Comparison of ENCODE assay signal across 1 cellular context in the genomic region with DNA sequence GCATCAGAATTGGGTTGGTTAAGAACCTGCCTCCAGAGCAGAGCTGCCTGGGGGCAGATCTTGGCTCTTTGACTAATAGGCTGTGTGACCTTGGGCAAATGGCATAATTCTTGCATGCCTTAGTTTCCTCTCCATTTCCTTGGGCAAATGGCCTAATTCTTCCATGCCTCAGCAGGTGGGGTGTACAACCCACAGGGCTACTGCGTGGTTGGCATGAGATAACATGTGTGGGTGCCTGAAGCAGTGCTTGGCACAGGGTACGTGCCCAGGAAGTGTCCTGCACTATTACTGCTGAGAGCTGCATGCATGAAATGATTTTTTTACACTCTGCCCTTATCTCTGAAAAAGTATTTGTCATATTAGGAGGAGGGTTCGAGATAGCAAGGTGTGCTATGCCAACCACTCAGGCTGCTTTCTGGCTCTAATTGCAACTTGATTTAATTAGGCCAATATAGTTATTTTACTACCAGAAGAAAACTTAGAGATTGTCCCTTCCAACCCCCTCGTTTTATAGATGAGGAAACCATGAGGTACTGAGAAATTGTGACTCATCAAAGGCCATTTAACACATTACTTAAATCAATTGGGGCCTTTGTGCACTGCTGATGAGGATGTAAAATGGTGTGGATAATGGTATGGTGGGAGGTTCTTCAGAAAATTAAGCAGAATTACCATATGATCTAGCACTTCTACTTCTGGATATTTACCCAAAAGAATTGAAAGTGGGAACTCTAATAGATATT.
TF ChIP-seq lines count a peak whose summit lies in the region.

No MANE protein-coding gene starts in this region.

TF ChIP-seq in HEK293, 187 proteins besides CTCF, POLR2A, EP300 and RAD21 (continued from another document):
- TF ChIP-seq, protein P1, sequence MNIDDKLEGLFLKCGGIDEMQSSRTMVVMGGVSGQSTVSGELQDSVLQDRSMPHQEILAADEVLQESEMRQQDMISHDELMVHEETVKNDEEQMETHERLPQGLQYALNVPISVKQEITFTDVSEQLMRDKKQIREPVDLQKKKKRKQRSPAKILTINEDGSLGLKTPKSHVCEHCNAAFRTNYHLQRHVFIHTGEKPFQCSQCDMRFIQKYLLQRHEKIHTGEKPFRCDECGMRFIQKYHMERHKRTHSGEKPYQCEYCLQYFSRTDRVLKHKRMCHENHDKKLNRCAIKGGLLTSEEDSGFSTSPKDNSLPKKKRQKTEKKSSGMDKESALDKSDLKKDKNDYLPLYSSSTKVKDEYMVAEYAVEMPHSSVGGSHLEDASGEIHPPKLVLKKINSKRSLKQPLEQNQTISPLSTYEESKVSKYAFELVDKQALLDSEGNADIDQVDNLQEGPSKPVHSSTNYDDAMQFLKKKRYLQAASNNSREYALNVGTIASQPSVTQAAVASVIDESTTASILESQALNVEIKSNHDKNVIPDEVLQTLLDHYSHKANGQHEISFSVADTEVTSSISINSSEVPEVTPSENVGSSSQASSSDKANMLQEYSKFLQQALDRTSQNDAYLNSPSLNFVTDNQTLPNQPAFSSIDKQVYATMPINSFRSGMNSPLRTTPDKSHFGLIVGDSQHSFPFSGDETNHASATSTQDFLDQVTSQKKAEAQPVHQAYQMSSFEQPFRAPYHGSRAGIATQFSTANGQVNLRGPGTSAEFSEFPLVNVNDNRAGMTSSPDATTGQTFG (tag by site-specific recombination; IDR thresholded peaks at IDR 0.05; ENCODE audit: borderline replicate concordance) = no peak
- TF ChIP-seq ZFHX2 (tag by site-specific recombination; conservative IDR thresholded peaks at IDR 0.05) = peak; percentile 60
- TF ChIP-seq ZNF202 (tag by site-specific recombination; IDR thresholded peaks at IDR 0.05; ENCODE audit: borderline replicate concordance) = no peak
- TF ChIP-seq EGR2 (tag by site-specific recombination; IDR thresholded peaks at IDR 0.05; ENCODE audit: low read depth) = 0 out of 2 replicates have a peak, but pooled peaks have one; percentile 11
- TF ChIP-seq ZNF626 (tag by site-specific recombination; IDR thresholded peaks at IDR 0.05) = no peak
- no peak for TF ChIP-seq ZNF555 (tag by site-specific recombination; conservative IDR thresholded peaks at IDR 0.05)
TF ChIP-seq in HEK293: peak in this region for 2.
